In the genomic region with DNA sequence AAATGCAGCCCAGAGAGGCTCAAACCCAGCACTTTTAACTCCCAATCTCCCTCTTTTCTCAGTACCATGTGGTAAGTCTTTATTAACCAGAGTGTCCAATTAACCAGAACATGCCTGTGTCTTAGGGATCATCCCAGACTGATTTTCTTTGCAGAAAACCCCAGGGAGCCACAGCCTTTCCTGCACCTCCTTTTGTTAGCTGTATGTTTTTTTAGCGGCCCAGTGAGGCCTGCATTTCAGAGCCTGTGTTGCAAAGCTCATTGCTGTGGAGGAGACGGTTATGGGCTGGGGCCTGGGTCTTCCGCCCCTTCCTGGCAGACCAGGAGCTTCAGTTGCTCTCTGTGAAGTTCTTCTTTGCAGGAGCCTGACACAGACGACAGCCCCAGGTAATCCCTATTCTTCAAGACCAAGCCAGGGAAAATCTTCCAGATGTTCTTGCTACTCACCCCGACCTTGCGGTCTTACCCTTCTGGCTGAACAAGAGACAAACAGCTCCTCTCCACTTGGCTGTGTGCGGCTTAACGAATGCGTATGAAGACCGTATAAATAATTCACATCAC, we compare ENCODE assay signal across 31 cellular contexts.
"Had no signal": no experiment of that assay in that cellular context is flagged by ENCODE, and none has a peak within 500 bp of the region (broad histone marks: within the 10 kb centered on the region; RNA-seq: fewer than 3 reads in every experiment).

No MANE protein-coding gene starts in this region.

- H3K4me1 ChIP-seq: ascending aorta, gastroesophageal sphincter, parathyroid adenoma, psoas muscle, right atrium auricular region, stomach, tibial artery had no signal

- H3K4me1 Mint-ChIP-seq: activated CD4-positive, alpha-beta T cell treated with anti-CD3 and anti-CD28 coated beads, Interleukin-2, amount 10 ng/mL, durations not matched to agents 24 days and 14 days; activated naive CD4-positive, alpha-beta T cell treated with anti-CD3 and anti-CD28 coated beads, Interleukin-2, amount 10 ng/mL, durations not matched to agents 7 days and 5 days; activated naive CD8-positive, alpha-beta T cell treated with anti-CD3 and anti-CD28 coated beads, Interleukin-2, amount 10 ng/mL, durations not matched to agents 7 days and 5 days; naive thymus-derived CD8-positive, alpha-beta T cell; neural crest cell; stimulated activated naive B cell treated with anti-CD40 and anti-IgM and Interleukin-4, amounts not matched to agents 10 μg/mL and 1 μg/mL and 100 μg/mL, for 72 hours had no signal

- H3K27ac Mint-ChIP-seq: activated CD4-positive, alpha-beta memory T cell treated with anti-CD3 and anti-CD28 coated beads for 36 hours; activated CD4-positive, alpha-beta T cell treated with anti-CD3 and anti-CD28 coated beads, Interleukin-2, amount 10 ng/mL, durations not matched to agents 24 days and 14 days; activated naive CD4-positive, alpha-beta T cell treated with anti-CD3 and anti-CD28 coated beads, Interleukin-2, amount 10 ng/mL, durations not matched to agents 7 days and 5 days; activated naive CD8-positive, alpha-beta T cell treated with anti-CD3 and anti-CD28 coated beads, Interleukin-2, amount 10 ng/mL, durations not matched to agents 7 days and 5 days; effector memory CD8-positive, alpha-beta T cell; naive thymus-derived CD8-positive, alpha-beta T cell; stimulated activated naive B cell treated with anti-CD40 and anti-IgM and Interleukin-4, amounts not matched to agents 10 μg/mL and 1 μg/mL and 100 μg/mL, for 72 hours; T-helper 1 cell treated with Interleukin-12 subunit alpha and Interleukin-12 subunit beta and Interleukin-4 antibody, amounts not matched to agents 30 μg/mL and 1 μg/mL, for 36 hours had no signal

- H3K9me3 ChIP-seq: ascending aorta, gastroesophageal sphincter, psoas muscle, right atrium auricular region, stomach, tibial artery had no signal

- H3K36me3 Mint-ChIP-seq: activated CD4-positive, alpha-beta memory T cell treated with anti-CD3 and anti-CD28 coated beads for 36 hours; activated naive CD4-positive, alpha-beta T cell treated with anti-CD3 and anti-CD28 coated beads, Interleukin-2, amount 10 ng/mL, durations not matched to agents 7 days and 5 days; activated naive CD8-positive, alpha-beta T cell treated with anti-CD3 and anti-CD28 coated beads, Interleukin-2, amount 10 ng/mL, durations not matched to agents 7 days and 5 days; brain; naive thymus-derived CD8-positive, alpha-beta T cell; stimulated activated naive B cell treated with anti-CD40 and anti-IgM and Interleukin-4, amounts not matched to agents 10 μg/mL and 1 μg/mL and 100 μg/mL, for 72 hours had no signal

- H3K9me3 Mint-ChIP-seq: activated CD4-positive, alpha-beta memory T cell treated with anti-CD3 and anti-CD28 coated beads for 36 hours; activated CD4-positive, alpha-beta T cell treated with anti-CD3 and anti-CD28 coated beads, Interleukin-2, amount 10 ng/mL, durations not matched to agents 24 days and 14 days; activated naive CD4-positive, alpha-beta T cell treated with anti-CD3 and anti-CD28 coated beads, Interleukin-2, amount 10 ng/mL, durations not matched to agents 7 days and 5 days; activated naive CD8-positive, alpha-beta T cell treated with anti-CD3 and anti-CD28 coated beads, Interleukin-2, amount 10 ng/mL, durations not matched to agents 7 days and 5 days; brain; effector memory CD8-positive, alpha-beta T cell; neural crest cell; T-helper 1 cell treated with Interleukin-12 subunit alpha and Interleukin-12 subunit beta and Interleukin-4 antibody, amounts not matched to agents 30 μg/mL and 1 μg/mL, for 36 hours had no signal

- H2AFZ ChIP-seq: parathyroid adenoma had no signal

- H3K27me3 ChIP-seq: ascending aorta, gastroesophageal sphincter, right atrium auricular region, tibial artery had no signal

- H3K4me3 Mint-ChIP-seq: activated CD4-positive, alpha-beta memory T cell treated with anti-CD3 and anti-CD28 coated beads for 36 hours; activated CD4-positive, alpha-beta T cell treated with anti-CD3 and anti-CD28 coated beads, Interleukin-2, amount 10 ng/mL, durations not matched to agents 24 days and 14 days; activated naive CD4-positive, alpha-beta T cell treated with anti-CD3 and anti-CD28 coated beads, Interleukin-2, amount 10 ng/mL, durations not matched to agents 7 days and 5 days; activated naive CD8-positive, alpha-beta T cell treated with anti-CD3 and anti-CD28 coated beads, Interleukin-2, amount 10 ng/mL, durations not matched to agents 7 days and 5 days; brain; effector memory CD8-positive, alpha-beta T cell; naive thymus-derived CD8-positive, alpha-beta T cell; neural crest cell; stimulated activated naive B cell treated with anti-CD40 and anti-IgM and Interleukin-4, amounts not matched to agents 10 μg/mL and 1 μg/mL and 100 μg/mL, for 72 hours; T-helper 1 cell treated with Interleukin-12 subunit alpha and Interleukin-12 subunit beta and Interleukin-4 antibody, amounts not matched to agents 30 μg/mL and 1 μg/mL, for 36 hours had no signal

- H3K36me3 ChIP-seq: ascending aorta, gastroesophageal sphincter, right atrium auricular region, stomach, tibial artery had no signal

- H3K4me3 ChIP-seq: ascending aorta, gastroesophageal sphincter, psoas muscle, right atrium auricular region, stomach, tibial artery had no signal

- H3K79me2 ChIP-seq: parathyroid adenoma had no signal

- DNase-seq: activated CD4-positive, alpha-beta memory T cell treated with anti-CD3 and anti-CD28 coated beads for 36 hours; activated CD4-positive, alpha-beta T cell treated with anti-CD3 and anti-CD28 coated beads, Interleukin-2, amount 10 ng/mL, durations not matched to agents 24 days and 14 days; activated CD4-positive, CD25-positive, alpha-beta regulatory T cell treated with anti-CD3 and anti-CD28 coated beads, Interleukin-2, amount 50 U/mL, for 72 hours; activated CD8-positive, alpha-beta memory T cell treated with anti-CD3 and anti-CD28 coated beads, Interleukin-2, amount 50 U/mL, for 4 hours; activated gamma-delta T cell; activated naive CD4-positive, alpha-beta T cell treated with anti-CD3 and anti-CD28 coated beads, Interleukin-2, amount 10 ng/mL, durations not matched to agents 7 days and 5 days; activated naive CD8-positive, alpha-beta T cell treated with anti-CD3 and anti-CD28 coated beads, Interleukin-2, amount 10 ng/mL, durations not matched to agents 7 days and 5 days; activated T-cell treated with anti-CD3 and anti-CD28 coated beads, Interleukin-2, amount 50 U/mL, for 1 hour; cortex of kidney; effector memory CD8-positive, alpha-beta T cell; head of caudate nucleus; hypothalamus; left colon; mammary epithelial cell; naive thymus-derived CD8-positive, alpha-beta T cell; occipital lobe; psoas muscle; stimulated activated CD4-positive, alpha-beta T cell treated with anti-CD3 and anti-CD28 coated beads, Interleukin-15, amount 100 ng/mL, for 24 hours; stimulated activated CD4-positive, alpha-beta T cell treated with anti-CD3 and anti-CD28 coated beads, Interleukin-2, amount 100 ng/mL, for 24 hours; stimulated activated naive B cell treated with anti-CD40 and anti-IgM and Interleukin-4, amounts not matched to agents 10 μg/mL and 1 μg/mL and 100 μg/mL, for 72 hours; stomach; T-helper 9 cell; tibial artery had no signal

- H3K27ac ChIP-seq: ascending aorta, gastroesophageal sphincter, parathyroid adenoma, psoas muscle, right atrium auricular region, stomach, tibial artery, VCaP had no signal

- H3K27me3 Mint-ChIP-seq: activated naive CD4-positive, alpha-beta T cell treated with anti-CD3 and anti-CD28 coated beads, Interleukin-2, amount 10 ng/mL, durations not matched to agents 7 days and 5 days; brain; stimulated activated naive B cell treated with anti-CD40 and anti-IgM and Interleukin-4, amounts not matched to agents 10 μg/mL and 1 μg/mL and 100 μg/mL, for 72 hours had no signal

- H3K9ac ChIP-seq: parathyroid adenoma had no signal
